In genomic region chr10:124717911-124718734, GRCh38 we compare ENCODE assay signal across 9 cellular contexts. TPM values are rescaled to one million over a fixed set of nuclear protein-coding genes. Genes with fewer than 3 reads are reported as not detected.
A peak's percentile ranks its signal among the peaks of the same experiment; 100 is the strongest.
DNase-seq lines count a peak whose midpoint lies in the region; ATAC-seq and TF ChIP-seq lines count a peak whose summit lies in the region.
"Had no signal": no experiment of that assay in that cellular context is flagged by ENCODE, and none has a peak within 500 bp of the region (broad histone marks: within the 10 kb centered on the region; RNA-seq: fewer than 3 reads in every experiment).

No MANE protein-coding gene starts in this region.

- intact Hi-C loops in PC-3 (cut with micrococcal nuclease): no loop called here

- peak overlapping the region; percentile 66; the same call in 1 of the 2 replicates for H3K4me2 ChIP-seq in PC-3 (ENCODE audit: low read length)

- POLR2A ChIA-PET in PC-3 (lab: Charles Lee; ENCODE audit: unreplicated experiment): no interaction called here

- H3F3A ChIP-seq in PC-3 (ENCODE audit: low read length, unreplicated experiment): no peaks in the 10 kb centered on the region

- H3K4me1 ChIP-seq in PC-3 (ENCODE audit: insufficient read depth, low read length): peaks cover 15% of the 10 kb centered on the region

- no peak overlapping the region for H3K4me3 ChIP-seq in PC-3 (ENCODE audit: low read length)
- H3K4me3 ChIP-seq: SJSA1 had no signal

- H3K9me2 ChIP-seq in PC-3 (replicated peaks; ENCODE audit: low read length): no peaks in the 10 kb centered on the region

- peaks cover 14% of the 10 kb centered on the region; the same call in 1 of the 2 replicates for H3K79me2 ChIP-seq in PC-3 (ENCODE audit: low read length)

- no peak for TF ChIP-seq CTCF in PC-3 (conservative IDR thresholded peaks at IDR 0.05; ENCODE audit: low read depth, low read length)

- peak; percentile 67 for ATAC-seq in GM18867 (IDR thresholded peaks at IDR 0.05; ENCODE audit: unreplicated experiment)
- ATAC-seq in HG02981 (IDR thresholded peaks at IDR 0.05; ENCODE audit: unreplicated experiment): peak; percentile 64
- ATAC-seq in PC-3: no peak

- no peak overlapping the region for H3K9ac ChIP-seq in PC-3 (ENCODE audit: low read length)

- BruUV-seq in PC-3 (replicated peaks; lab: Mats Ljungman, UMichigan): no TSS peak

- H4K20me1 ChIP-seq in PC-3 (ENCODE audit: low read length): no peaks in the 10 kb centered on the region

- DNase-seq in PC-3 (no peak), kidney glomerular epithelial cell (lab: John Stamatoyannopoulos, UW) (peak; percentile 53), HCEC 1CT (no peak), retina (no peak)
- peak; percentile 71 for DNase-seq in activated effector memory CD4-positive, alpha-beta T cell treated with Interleukin-2 at 50 U/mL for 16 hours
- peak; percentile 51 for DNase-seq in stimulated activated CD8-positive, alpha-beta memory T cell treated with anti-CD3 and anti-CD28 coated beads, Interleukin-12 subunit alpha, Interleukin-12 subunit beta, amount 100 ng/mL, for 24 hours (ENCODE audit: extremely low read depth)

- H3K9me3 ChIP-seq in PC-3 (ENCODE audit: low read length): no peaks in the 10 kb centered on the region
- H3K9me3 ChIP-seq: SJSA1 had no signal

- no peak overlapping the region for H2AFZ ChIP-seq in PC-3 (ENCODE audit: low read length)

- no peaks in the 10 kb centered on the region for H3K36me3 ChIP-seq in PC-3 (ENCODE audit: low read depth, low read length)
- H3K36me3 ChIP-seq: SJSA1 had no signal

- CTCF ChIA-PET in PC-3 (lab: Charles Lee): interaction anchor here (1.5 kb wide), 1 partner anchor 25 kb away, joined by 6 read pairs; no protein-coding TSS in a partner anchor

- H3K27me3 ChIP-seq in PC-3 (ENCODE audit: low read length): no peaks in the 10 kb centered on the region
- H3K27me3 ChIP-seq: SJSA1 had no signal

- no peak overlapping the region for H3K27ac ChIP-seq in PC-3 (ENCODE audit: low read length)
- H3K27ac ChIP-seq: SJSA1 had no signal

RNA-seq across cellular contexts. Expression of gene FAM53B, which starts 26.1 kb away (rescaled TPM):
- 16.5 and 19.4 TPM in 2 replicates for total RNA-seq in PC-3 (2014; rRNA removed)

Comparison
In these comparisons a context has a peak if more than half of its experiments do, and no peak if none do; other contexts are left out.
1. DNase-seq: peak in activated effector memory CD4-positive, alpha-beta T cell treated with Interleukin-2 at 50 U/mL for 16 hours (single experiment), kidney glomerular epithelial cell (single experiment) and stimulated activated CD8-positive, alpha-beta memory T cell treated with anti-CD3 and anti-CD28 coated beads, Interleukin-12 subunit alpha, Interleukin-12 subunit beta, amount 100 ng/mL, for 24 hours (single experiment); none in PC-3 (single experiment), HCEC 1CT (single experiment) and retina (single experiment).